21 cellular contexts compared by ENCODE assay signal in the genomic region with DNA sequence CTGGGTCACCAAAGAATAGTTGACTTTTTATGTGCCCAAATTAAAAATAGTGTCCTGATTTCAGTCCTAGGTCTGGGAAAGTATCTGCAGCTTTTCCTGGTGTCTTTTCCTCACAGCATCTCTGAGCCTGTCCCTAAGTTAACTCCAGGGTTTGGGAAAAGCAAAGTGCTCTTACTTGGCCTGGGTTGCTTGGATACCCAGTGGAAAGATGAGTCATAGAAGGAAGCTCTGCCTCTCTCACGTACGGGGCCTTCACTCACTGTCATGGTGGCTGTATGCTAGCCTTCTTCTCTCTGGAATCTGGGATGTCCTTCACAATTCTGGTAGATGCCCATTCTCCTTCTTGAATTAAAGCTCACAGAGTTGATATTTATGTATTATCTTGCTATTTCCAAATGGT.
DNase-seq lines count a peak whose midpoint lies in the region; TF ChIP-seq lines count a peak whose summit lies in the region.
"Had no signal": no experiment of that assay in that cellular context is flagged by ENCODE, and none has a peak within 500 bp of the region (broad histone marks: within the 10 kb centered on the region; RNA-seq: fewer than 3 reads in every experiment).

No MANE protein-coding gene starts in this region.

- H2BK15ac ChIP-seq in neuronal stem cell (ENCODE audit: low read length): no peak overlapping the region

- H3K9me3 ChIP-seq in esophagus (ENCODE audit: control insufficient read depth in 2 of 2, insufficient read depth in 1 of 2, low read depth in 1 of 2, low read length in 1 of 2) (no peaks in the 10 kb centered on the region), neuronal stem cell (replicated peaks in 1 of 2; ENCODE audit: control insufficient read depth in 2 of 2, insufficient read depth in 1 of 2, low read depth in 1 of 2, low read length in 2 of 2) (peaks cover 4 to 46% of the 10 kb centered on the region in 2 donors)

- H2BK12ac ChIP-seq in neuronal stem cell (ENCODE audit: low read length): no peak overlapping the region

- POLR2A ChIA-PET in RWPE1 (lab: Yijun Ruan, JAX; ENCODE audit: low non-redundant PET): no interaction called here

- H2BK5ac ChIP-seq in neuronal stem cell (ENCODE audit: low read length): no peak overlapping the region

- no peaks in the 10 kb centered on the region for H3K4me1 Mint-ChIP-seq in T-helper 2 cell treated with Interferon-gamma antibody and Interleukin-4, amounts not matched to agents 5 μg/mL and 100 μg/mL, for 36 hours (ENCODE audit: low read depth)
- H3K4me1 Mint-ChIP-seq: activated naive CD4-positive, alpha-beta T cell treated with anti-CD3 and anti-CD28 coated beads, Interleukin-2, amount 10 ng/mL, durations not matched to agents 7 days and 5 days; brain had no signal

- CTCF ChIA-PET in RWPE1 (lab: Yijun Ruan, JAX): interaction anchor here (1.0 kb wide), 1 partner anchor 706 kb away, joined by 3 read pairs; no protein-coding TSS in a partner anchor

- no peak overlapping the region for H3K23ac ChIP-seq in neuronal stem cell (ENCODE audit: low read depth, low read length, poor library complexity)

- no peaks in the 10 kb centered on the region for H3K36me3 ChIP-seq in esophagus (ENCODE audit: control insufficient read depth in 2 of 2, insufficient read depth in 2 of 2, low read length in 1 of 2)
- H3K36me3 ChIP-seq in neuronal stem cell (replicated peaks in 1 of 2; ENCODE audit: control insufficient read depth in 2 of 2, insufficient read depth in 2 of 2, low read length in 2 of 2): no peaks in the 10 kb centered on the region

- H4K8ac ChIP-seq in neuronal stem cell (ENCODE audit: low read depth, low read length): no peak overlapping the region

- no peak overlapping the region for H3K4me3 Mint-ChIP-seq in T-helper 2 cell treated with Interferon-gamma antibody and Interleukin-4, amounts not matched to agents 5 μg/mL and 100 μg/mL, for 36 hours
- H3K4me3 Mint-ChIP-seq: activated naive CD4-positive, alpha-beta T cell treated with anti-CD3 and anti-CD28 coated beads, Interleukin-2, amount 10 ng/mL, durations not matched to agents 7 days and 5 days; activated T-cell treated with anti-CD3 and anti-CD28 coated beads, Interleukin-2, amount 50 U/mL, for 24 hours; brain had no signal

- H3K27me3 ChIP-seq in esophagus (ENCODE audit: control insufficient read depth in 1 of 2, insufficient read depth in 2 of 2, low read length in 2 of 2): no peaks in the 10 kb centered on the region
- no peaks in the 10 kb centered on the region for H3K27me3 ChIP-seq in neuronal stem cell (ENCODE audit: control insufficient read depth in 3 of 3, insufficient read depth in 3 of 3, low read depth in 1 of 3, low read length in 3 of 3)
- H3K27me3 ChIP-seq: dorsolateral prefrontal cortex had no signal

- no peak for TF ChIP-seq CTCF in RWPE1 (conservative IDR thresholded peaks at IDR 0.05; ENCODE audit: low read depth)

- H3K27me3 Mint-ChIP-seq in T-helper 2 cell treated with Interferon-gamma antibody and Interleukin-4, amounts not matched to agents 5 μg/mL and 100 μg/mL, for 36 hours (ENCODE audit: low read depth): no peaks in the 10 kb centered on the region
- H3K27me3 Mint-ChIP-seq: activated naive CD4-positive, alpha-beta T cell treated with anti-CD3 and anti-CD28 coated beads, Interleukin-2, amount 10 ng/mL, durations not matched to agents 7 days and 5 days; activated T-cell treated with anti-CD3 and anti-CD28 coated beads, Interleukin-2, amount 50 U/mL, for 24 hours; brain had no signal

- H3K9me3 Mint-ChIP-seq in T-helper 2 cell treated with Interferon-gamma antibody and Interleukin-4, amounts not matched to agents 5 μg/mL and 100 μg/mL, for 36 hours: no peaks in the 10 kb centered on the region
- H3K9me3 Mint-ChIP-seq: activated naive CD4-positive, alpha-beta T cell treated with anti-CD3 and anti-CD28 coated beads, Interleukin-2, amount 10 ng/mL, durations not matched to agents 7 days and 5 days had no signal

- no peaks in the 10 kb centered on the region for H3K36me3 Mint-ChIP-seq in T-helper 2 cell treated with Interferon-gamma antibody and Interleukin-4, amounts not matched to agents 5 μg/mL and 100 μg/mL, for 36 hours (ENCODE audit: low read depth)
- H3K36me3 Mint-ChIP-seq: activated naive CD4-positive, alpha-beta T cell treated with anti-CD3 and anti-CD28 coated beads, Interleukin-2, amount 10 ng/mL, durations not matched to agents 7 days and 5 days had no signal

- no peak overlapping the region for H3K4me3 ChIP-seq in esophagus (ENCODE audit: low read depth in 1 of 2, low read length in 2 of 2)
- H3K4me3 ChIP-seq in neuronal stem cell (ENCODE audit: low read length in 2 of 2): no peak overlapping the region
- H3K4me3 ChIP-seq: dorsolateral prefrontal cortex, left ventricle myocardium inferior had no signal

- no peak overlapping the region for H3K27ac ChIP-seq in RWPE1
- peak overlapping the region; percentile 75 to 81 for H3K27ac ChIP-seq in esophagus (ENCODE audit: low read depth in 2 of 2, low read length in 1 of 2)
- no peak overlapping the region for H3K27ac ChIP-seq in neuronal stem cell (replicated peaks; ENCODE audit: low read length)
- H3K27ac ChIP-seq: dorsolateral prefrontal cortex, left ventricle myocardium inferior, parathyroid adenoma had no signal

- H3K4ac ChIP-seq in neuronal stem cell (ENCODE audit: low read length): no peak overlapping the region

- 25 to 49% methylated on average over 2 of the region's 2 CpGs for WGBS in esophagus, 2 donors
- no CpG with 5 or more reads among the region's 2 CpGs for WGBS in neuronal stem cell (ENCODE audit: extremely low coverage in 2 of 2, insufficient read length in 2 of 2, insufficient replicate concordance in 1 of 2), 2 donors

- peak; percentile 31 for DNase-seq in ELR (ENCODE audit: low read depth)
- DNase-seq in RWPE1 (ENCODE audit: low spot score): peak; percentile 8
- DNase-seq in neuronal stem cell (ENCODE audit: low spot score): no peak
- no peak for DNase-seq in NCI-H146 treated with DMSO at 0.1 percent for 48 hours (lab: John Stamatoyannopoulos, UW; ENCODE audit: unreplicated experiment)
- DNase-seq in effector CD4-positive, alpha-beta T cell: no peak
- no peak for DNase-seq in medulla oblongata (ENCODE audit: extremely low spot score)
- DNase-seq in T-helper 2 cell treated with Interferon-gamma antibody and Interleukin-4, amounts not matched to agents 5 μg/mL and 100 μg/mL, for 36 hours (ENCODE audit: low spot score): no peak
- DNase-seq: activated CD4-positive, alpha-beta T cell treated with anti-CD3 and anti-CD28 coated beads, Interleukin-2, amount 50 U/mL, for 48 hours; activated naive CD4-positive, alpha-beta T cell treated with anti-CD3 and anti-CD28 coated beads, Interleukin-2, amount 10 ng/mL, durations not matched to agents 7 days and 5 days; activated T-cell treated with anti-CD3 and anti-CD28 coated beads, Interleukin-2, amount 50 U/mL, for 24 hours; DMS79; dorsolateral prefrontal cortex; left ventricle myocardium inferior; NCI-H1694; NCI-H226; stimulated activated CD4-positive, alpha-beta T cell treated with anti-CD3 and anti-CD28 coated beads, Interleukin-4, amount 100 ng/mL, for 24 hours; substantia nigra; SW 1271 had no signal

- H3K4me1 ChIP-seq in esophagus (ENCODE audit: control insufficient read depth in 2 of 2, insufficient read depth in 2 of 2, low read length in 1 of 2) (peaks cover 3 to 5% of the 10 kb centered on the region in 2 donors), neuronal stem cell (ENCODE audit: control insufficient read depth in 2 of 2, insufficient read depth in 1 of 2, low read depth in 1 of 2, low read length in 2 of 2) (no peaks in the 10 kb centered on the region)
- H3K4me1 ChIP-seq: left ventricle myocardium inferior, parathyroid adenoma had no signal

- no peak overlapping the region for H3K27ac Mint-ChIP-seq in T-helper 2 cell treated with Interferon-gamma antibody and Interleukin-4, amounts not matched to agents 5 μg/mL and 100 μg/mL, for 36 hours
- H3K27ac Mint-ChIP-seq: activated naive CD4-positive, alpha-beta T cell treated with anti-CD3 and anti-CD28 coated beads, Interleukin-2, amount 10 ng/mL, durations not matched to agents 7 days and 5 days; activated T-cell treated with anti-CD3 and anti-CD28 coated beads, Interleukin-2, amount 50 U/mL, for 24 hours; brain had no signal

- H3K79me1 ChIP-seq in neuronal stem cell (ENCODE audit: low read depth, low read length): no peaks in the 10 kb centered on the region

- H2BK120ac ChIP-seq in neuronal stem cell (ENCODE audit: low read depth, low read length): no peak overlapping the region

- H3K14ac ChIP-seq in neuronal stem cell (ENCODE audit: low read length): no peak overlapping the region

- no peak overlapping the region for H3K4me2 ChIP-seq in neuronal stem cell (ENCODE audit: insufficient read depth, low read length, poor library complexity, severe bottlenecking)

- H3K18ac ChIP-seq in neuronal stem cell (ENCODE audit: low read length): no peak overlapping the region

- H2AK5ac ChIP-seq in neuronal stem cell (ENCODE audit: low read depth, low read length): no peak overlapping the region

- no peak overlapping the region for H3K9ac ChIP-seq in neuronal stem cell (ENCODE audit: low read depth, low read length, poor library complexity)
- H3K9ac ChIP-seq: parathyroid adenoma had no signal

- H2AFZ ChIP-seq in neuronal stem cell (ENCODE audit: low read length): peak overlapping the region; percentile 32
- H2AFZ ChIP-seq: parathyroid adenoma had no signal

- H4K91ac ChIP-seq in neuronal stem cell (ENCODE audit: low read depth, low read length, poor library complexity): no peak overlapping the region

Comparison
In these comparisons a context has a peak if more than half of its experiments do, and no peak if none do; other contexts are left out.
1. DNase-seq: peak in ELR (single experiment) and RWPE1 (single experiment); none in neuronal stem cell (single experiment), NCI-H146 treated with DMSO at 0.1 percent for 48 hours (single experiment), effector CD4-positive, alpha-beta T cell (single experiment), medulla oblongata (single experiment) and T-helper 2 cell treated with Interferon-gamma antibody and Interleukin-4, amounts not matched to agents 5 μg/mL and 100 μg/mL, for 36 hours (single experiment).
2. H3K27ac ChIP-seq: peak in esophagus (2 of 2); none in RWPE1 (single experiment) and neuronal stem cell (single experiment).